14 cellular contexts compared by ENCODE assay signal in the genomic region with DNA sequence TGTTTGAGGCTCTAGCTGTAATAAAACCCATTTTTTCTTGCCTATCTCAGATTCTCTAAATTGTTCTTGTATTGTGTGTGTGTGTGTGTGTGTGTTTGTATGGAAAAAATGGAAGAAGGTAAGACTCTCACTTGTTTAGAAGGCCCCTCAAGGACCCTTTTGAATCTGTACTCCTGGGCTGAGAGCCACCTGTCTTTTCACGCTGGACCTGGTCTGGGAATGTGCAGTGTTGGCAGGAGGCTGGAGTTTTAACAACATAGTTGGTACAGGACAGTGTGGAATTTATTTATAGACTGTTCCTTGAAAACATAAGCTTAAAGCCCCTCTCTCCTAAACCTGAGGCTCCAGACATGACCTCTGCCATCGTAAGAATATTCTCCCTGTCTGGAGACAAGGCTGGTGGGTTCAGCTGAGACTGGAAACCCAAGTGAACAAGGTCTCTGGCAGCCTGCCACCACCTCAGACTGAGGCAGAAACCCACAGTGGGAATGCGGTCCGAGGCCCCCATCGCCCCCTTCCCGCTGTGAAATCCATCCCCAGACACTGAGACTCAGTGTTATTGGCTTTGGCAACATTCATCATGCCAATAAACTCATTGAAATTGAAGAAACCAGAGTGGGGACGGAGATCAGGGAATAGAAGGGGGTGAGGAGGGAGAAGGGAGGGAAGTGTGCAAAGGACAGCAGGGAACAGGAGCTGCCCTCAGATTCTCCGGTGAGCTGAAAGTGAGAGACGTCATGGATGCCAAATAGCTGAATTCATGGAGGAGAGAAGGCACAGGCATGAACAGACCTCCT.
"Had no signal": no experiment of that assay in that cellular context is flagged by ENCODE, and none has a peak within 500 bp of the region (broad histone marks: within the 10 kb centered on the region; RNA-seq: fewer than 3 reads in every experiment).

No MANE protein-coding gene starts in this region.

- H3K4me1 Mint-ChIP-seq: natural killer cell had no signal

- H3K36me3 Mint-ChIP-seq: natural killer cell had no signal

- H3K27ac ChIP-seq: esophagus muscularis mucosa, left lung, right atrium auricular region had no signal

- H3K9me3 ChIP-seq: esophagus muscularis mucosa, left lung, right atrium auricular region had no signal

- H3K4me1 ChIP-seq: left lung had no signal

- H3K27ac Mint-ChIP-seq: natural killer cell; progenitor cell of endocrine pancreas; T-helper 2 cell treated with Interferon-gamma antibody and Interleukin-4, amounts not matched to agents 5 μg/mL and 100 μg/mL, for 36 hours had no signal

- H3K9me3 Mint-ChIP-seq: natural killer cell; T-helper 2 cell treated with Interferon-gamma antibody and Interleukin-4, amounts not matched to agents 5 μg/mL and 100 μg/mL, for 36 hours had no signal

- H3K36me3 ChIP-seq: esophagus muscularis mucosa, left lung, right atrium auricular region had no signal

- DNase-seq: activated CD4-positive, alpha-beta T cell treated with anti-CD3 and anti-CD28 coated beads, Interleukin-2, amount 50 U/mL, for 1 hour; activated naive CD4-positive, alpha-beta T cell; hippocampal formation; left lung; natural killer cell; small intestine; stimulated activated CD4-positive, alpha-beta T cell treated with anti-CD3 and anti-CD28 coated beads, Interleukin-4, amount 100 ng/mL, for 4 hours; stimulated activated CD8-positive, alpha-beta memory T cell treated with anti-CD3 and anti-CD28 coated beads, Interleukin-4, amount 100 ng/mL, for 48 hours; stimulated activated naive CD4-positive, alpha-beta T cell treated with Interleukin-2 at 50 U/mL for 16 hours; SW 1271 had no signal

- H3K4me3 ChIP-seq: esophagus muscularis mucosa, left lung, right atrium auricular region had no signal

- H3K27me3 ChIP-seq: right atrium auricular region had no signal

- H3K4me3 Mint-ChIP-seq: natural killer cell; T-helper 2 cell treated with Interferon-gamma antibody and Interleukin-4, amounts not matched to agents 5 μg/mL and 100 μg/mL, for 36 hours had no signal
